In the genomic region with DNA sequence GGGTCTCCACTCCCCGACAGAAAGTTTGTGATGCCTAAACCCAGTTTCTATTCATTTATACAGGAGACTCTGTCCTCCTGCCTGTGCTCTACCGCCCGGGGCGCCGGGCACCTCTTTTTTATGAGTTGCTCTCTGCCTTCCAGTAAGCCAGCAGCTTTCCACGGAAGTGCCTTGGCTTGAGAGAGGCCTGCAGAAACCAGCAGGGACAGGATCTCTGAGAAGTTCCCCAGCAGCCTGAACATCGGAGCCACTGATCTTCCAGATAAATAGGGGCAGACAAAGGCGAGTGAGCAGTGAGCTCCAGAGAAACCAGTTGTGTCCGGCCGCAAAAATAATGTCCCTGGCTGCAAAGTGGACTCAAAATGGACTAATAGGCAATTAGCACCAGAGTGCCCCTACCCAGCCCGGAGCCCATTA, we compare ENCODE assay signal across 10 cellular contexts.
"Had no signal": no experiment of that assay in that cellular context is flagged by ENCODE, and none has a peak within 500 bp of the region (broad histone marks: within the 10 kb centered on the region; RNA-seq: fewer than 3 reads in every experiment).

No MANE protein-coding gene starts in this region.

- DNase-seq: activated CD4-positive, alpha-beta memory T cell treated with anti-CD3 and anti-CD28 coated beads, Interleukin-2, amount 10 ng/mL, durations not matched to agents 7 days and 5 days; activated CD4-positive, alpha-beta T cell treated with anti-CD3 and anti-CD28 coated beads for 36 hours; activated gamma-delta T cell treated with Interleukin-2 at 50 U/mL for 16 hours; activated naive CD8-positive, alpha-beta T cell treated with anti-CD3 and anti-CD28 coated beads for 36 hours; activated T-cell treated with anti-CD3 and anti-CD28 coated beads, Interleukin-2, amount 50 U/mL, for 48 hours; foreskin keratinocyte; mucosa of descending colon; naive thymus-derived CD8-positive, alpha-beta T cell; occipital lobe had no signal

- H3K9me3 ChIP-seq: mucosa of descending colon, tibial nerve had no signal

- H3K4me1 ChIP-seq: foreskin keratinocyte had no signal

- H3K27ac ChIP-seq: foreskin keratinocyte, tibial nerve had no signal

- ATAC-seq: activated CD4-positive, alpha-beta T cell treated with anti-CD3 and anti-CD28 coated beads for 36 hours; foreskin keratinocyte; mucosa of descending colon; naive thymus-derived CD8-positive, alpha-beta T cell had no signal

- H3K27me3 ChIP-seq: tibial nerve had no signal

- H3K4me3 ChIP-seq: mucosa of descending colon, tibial nerve had no signal

- H3K36me3 ChIP-seq: tibial nerve had no signal
